ENCODE assay signal across 21 cellular contexts in genomic region chr1:28130901-28131300, GRCh38. TPM values are rescaled to one million over a fixed set of nuclear protein-coding genes. Genes with fewer than 3 reads are reported as not detected.
DNase-seq lines count a peak whose midpoint lies in the region; ATAC-seq, FAIRE-seq and TF ChIP-seq lines count a peak whose summit lies in the region.
"Had no signal": no experiment of that assay in that cellular context is flagged by ENCODE, and none has a peak within 500 bp of the region (broad histone marks: within the 10 kb centered on the region; RNA-seq: fewer than 3 reads in every experiment).

No MANE protein-coding gene starts in this region.

- H4K20me1 ChIP-seq in K562 (replicated peaks; ENCODE audit: control insufficient read depth, insufficient read depth, low read length), result no peaks in the 10 kb centered on the region
- H4K20me1 ChIP-seq in H1 (replicated peaks in 1 of 2; ENCODE audit: control insufficient read depth in 1 of 2, insufficient read depth in 2 of 2, low read length in 2 of 2), result no peaks in the 10 kb centered on the region
- H4K20me1 ChIP-seq: BLaER1 had no signal

- no peak overlapping the region for H3K9ac ChIP-seq in K562 (ENCODE audit: insufficient read depth in 1 of 2, low read depth in 2 of 2, low read length in 2 of 2)
- H3K9ac ChIP-seq in H1 (replicated peaks in 1 of 4; ENCODE audit: extremely low read depth in 1 of 4, low read depth in 3 of 4, low read length in 3 of 4), result no peak overlapping the region
- H3K9ac ChIP-seq: BLaER1, GM23248 had no signal

- H2AK5ac ChIP-seq in H1 (ENCODE audit: low read depth, low read length), result no peak overlapping the region

- no peak overlapping the region for H4K91ac ChIP-seq in H1 (replicated peaks; ENCODE audit: insufficient read length, low read length)

- TF ChIP-seq RAD21 in K562 (CRISPR knock-in tag; conservative IDR thresholded peaks at IDR 0.05 in 1 of 2, IDR thresholded peaks at IDR 0.05 in 1 of 2) (no peak), H1 (IDR thresholded peaks at IDR 0.05 in 1 of 2, conservative IDR thresholded peaks at IDR 0.05 in 1 of 2; ENCODE audit: low read depth in 2 of 2, low read length in 2 of 2) (no peak)

- H3K4me3 ChIP-seq in K562, result no peak overlapping the region
- no peak overlapping the region for H3K4me3 ChIP-seq in H1 (ENCODE audit: extremely low read depth in 1 of 4, insufficient read depth in 2 of 4, low read depth in 3 of 4, low read length in 4 of 4)
- no peak overlapping the region for H3K4me3 ChIP-seq in neutrophil (ENCODE audit: low read depth in 1 of 2, low read length in 1 of 2)
- H3K4me3 ChIP-seq: BLaER1, GM23248, HAP-1 had no signal

- no peaks in the 10 kb centered on the region for H3K23me2 ChIP-seq in H1 (ENCODE audit: low read depth, low read length)

- no peaks in the 10 kb centered on the region for H3K9me1 ChIP-seq in K562 (ENCODE audit: control insufficient read depth, insufficient read depth, low read length)

- H4K8ac ChIP-seq in H1 (ENCODE audit: extremely low read depth, insufficient read depth, low read length), result no peak overlapping the region

- H3K4ac ChIP-seq in H1 (replicated peaks; ENCODE audit: insufficient read length, low read depth, low read length), result no peak overlapping the region

- no peaks in the 10 kb centered on the region for H3K9me3 ChIP-seq in K562 (replicated peaks; ENCODE audit: control insufficient read depth, insufficient read depth, low read depth, low read length)
- H3K9me3 ChIP-seq in H1 (ENCODE audit: insufficient read depth in 2 of 2, low read depth in 1 of 2, low read length in 1 of 2), result no peaks in the 10 kb centered on the region
- no peaks in the 10 kb centered on the region for H3K9me3 ChIP-seq in neutrophil
- H3K9me3 ChIP-seq: Caco-2, HAP-1 had no signal

- H3K27ac ChIP-seq in K562 (ENCODE audit: extremely low read depth, low read depth, low read length), result no peak overlapping the region
- no peak overlapping the region for H3K27ac ChIP-seq in H1 (ENCODE audit: low read depth, low read length)
- H3K27ac ChIP-seq in neutrophil, result peak overlapping the region; percentile 95
- H3K27ac ChIP-seq: BLaER1, C4-2B, GM23248 had no signal

- H4K5ac ChIP-seq in H1 (ENCODE audit: insufficient read length, low read depth, low read length), result no peak overlapping the region

- CTCF ChIA-PET in K562 (lab: Yijun Ruan, JAX; ENCODE audit: low intra/inter-chr PET ratio), result no interaction called here
- CTCF ChIA-PET in H1 (lab: Charles Lee; ENCODE audit: partially characterized antibody), result interaction anchor here (2.1 kb wide), 1 partner anchor 41 kb away, joined by 5 read pairs; no protein-coding TSS in a partner anchor

- intact Hi-C loops in K562 (cut with micrococcal nuclease), result no loop called here

- FAIRE-seq in K562 (lab: Jason Lieb, UNC) (no peak), H1 (lab: Jason Lieb, UNC) (no peak)
- FAIRE-seq: G401.6, GM12892, GM19239, H54 had no signal

- POLR2A ChIA-PET in K562 (lab: Yijun Ruan, JAX) (no interaction called here), H1 (lab: Charles Lee; ENCODE audit: partially characterized antibody) (no interaction called here)

- no peaks in the 10 kb centered on the region; a peak in 1 of 5 replicates for H3K27me3 ChIP-seq in K562 (ENCODE audit: control insufficient read depth in 2 of 2, insufficient read depth in 2 of 2, low read length in 2 of 2)
- H3K27me3 ChIP-seq in H1 (replicated peaks in 1 of 4; ENCODE audit: control insufficient read depth in 3 of 4, extremely low read depth in 1 of 4, insufficient read depth in 3 of 4, low read length in 3 of 4), result no peaks in the 10 kb centered on the region
- H3K27me3 ChIP-seq in neutrophil, result no peaks in the 10 kb centered on the region
- H3K27me3 ChIP-seq: BLaER1 had no signal

- no peak for TF ChIP-seq EP300 in K562 (IDR thresholded peaks at IDR 0.05; ENCODE audit: low read length)
- TF ChIP-seq EP300 in H1 (IDR thresholded peaks at IDR 0.05; ENCODE audit: borderline replicate concordance in 1 of 2, low read depth in 2 of 2, low read length in 2 of 2), result no peak

- H2AFZ ChIP-seq in K562 (ENCODE audit: low read depth, low read length) (no peak overlapping the region), H1 (ENCODE audit: low read length) (0 out of 2 replicates have a peak overlapping the region, but pooled peaks have one; percentile 68)
- H2AFZ ChIP-seq: GM23248 had no signal

- H2BK120ac ChIP-seq in H1 (replicated peaks; ENCODE audit: low read depth, low read length), result no peak overlapping the region

- H3K14ac ChIP-seq in H1 (ENCODE audit: insufficient read length), result no peak overlapping the region

- TF ChIP-seq POLR2A in K562 (conservative IDR thresholded peaks at IDR 0.05) (no peak), H1 (IDR thresholded peaks at IDR 0.05; ENCODE audit: control extremely low read depth in 1 of 2, low read depth in 2 of 2, low read length in 2 of 2) (no peak)

- no TSS peak for BruUV-seq in K562 (replicated peaks; lab: Mats Ljungman, UMichigan)

- H3K4me2 ChIP-seq in K562 (ENCODE audit: insufficient read depth, low read length) (no peak overlapping the region), H1 (ENCODE audit: insufficient read depth in 1 of 2, low read depth in 2 of 2, low read length in 2 of 2) (no peak overlapping the region)

- H2BK15ac ChIP-seq in H1 (ENCODE audit: low read length), result no peak overlapping the region

- in situ Hi-C loops in K562 (cut with MboI), result no loop called here

- H3K79me2 ChIP-seq in K562 (ENCODE audit: control insufficient read depth, insufficient read depth, low read length) (no peaks in the 10 kb centered on the region), H1 (ENCODE audit: control insufficient read depth in 1 of 2, insufficient read depth in 2 of 2, low read length in 2 of 2) (no peaks in the 10 kb centered on the region)

- H3K23ac ChIP-seq in H1 (ENCODE audit: insufficient read length), result no peak overlapping the region

- H3K36me3 ChIP-seq in K562 (ENCODE audit: control insufficient read depth, insufficient read depth, low read length), result no peaks in the 10 kb centered on the region
- no peaks in the 10 kb centered on the region for H3K36me3 ChIP-seq in H1 (ENCODE audit: control insufficient read depth in 2 of 4, insufficient read depth in 4 of 4, low read length in 3 of 4)
- H3K36me3 ChIP-seq in neutrophil, result no peaks in the 10 kb centered on the region
- H3K36me3 ChIP-seq: BLaER1, HAP-1 had no signal

- TF ChIP-seq CTCF in K562 (IDR thresholded peaks at IDR 0.05 in 2 of 3, conservative IDR thresholded peaks at IDR 0.05 in 1 of 3; ENCODE audit: insufficient read depth in 2 of 3, low read depth in 1 of 3, low read length in 3 of 3), result no peak
- TF ChIP-seq CTCF in H1 (IDR thresholded peaks at IDR 0.05; ENCODE audit: control extremely low read depth in 1 of 3, insufficient read depth in 1 of 3, low read depth in 1 of 3, low read length in 3 of 3), result no peak
- no peak for TF ChIP-seq CTCF in neutrophil (IDR thresholded peaks at IDR 0.05)

- no peak for DNase-seq in K562 (ENCODE audit: extremely low read depth in 1 of 4, low spot score in 3 of 4)
- no peak for DNase-seq in H1 (ENCODE audit: low read depth in 1 of 2, low spot score in 2 of 2)
- DNase-seq in stimulated activated CD8-positive, alpha-beta memory T cell treated with anti-CD3 and anti-CD28 coated beads, Interleukin-4, amount 100 ng/mL, for 48 hours, result no peak
- DNase-seq: Caco-2; CD4-positive, CD25-positive, alpha-beta regulatory T cell; CD8-positive, alpha-beta T cell; DMS153; DND-41; GM23248; HFFc6 had no signal

- no peak overlapping the region for H2BK20ac ChIP-seq in H1 (ENCODE audit: low read length)

- H3K79me1 ChIP-seq in H1 (ENCODE audit: low read depth, low read length), result no peaks in the 10 kb centered on the region

- WGBS in K562 (ENCODE audit: insufficient coverage, low coverage, missing lambda C conversion rate), result 31% methylated on average over 6 of the region's 6 CpGs
- WGBS in H1 (ENCODE audit: extremely low coverage in 1 of 2, insufficient coverage in 1 of 2, insufficient read length in 1 of 2, insufficient replicate concordance in 2 of 2, low coverage in 1 of 2, low lambda C conversion rate in 2 of 2, missing lambda C conversion rate in 1 of 2), 2 experiments, result 85% methylated on average over 6 of the region's 6 CpGs; no CpG with 5 or more reads in 1 of the 2 experiments

- ATAC-seq in K562 (no peak), HG02970 (IDR thresholded peaks at IDR 0.05; ENCODE audit: low FRiP score, unreplicated experiment) (no peak), GM18517 (IDR thresholded peaks at IDR 0.05; ENCODE audit: unreplicated experiment) (no peak)
- ATAC-seq: CD8-positive, alpha-beta T cell had no signal

- H3K18ac ChIP-seq in H1 (ENCODE audit: extremely low read depth, low read length), result no peak overlapping the region

- peaks cover 9 to 24% of the 10 kb centered on the region in 2 experiments; a peak in 4 of 5 replicates for H3K4me1 ChIP-seq in K562 (replicated peaks in 1 of 2; ENCODE audit: control insufficient read depth in 2 of 2, insufficient read depth in 2 of 2, low read length in 2 of 2)
- no peaks in the 10 kb centered on the region for H3K4me1 ChIP-seq in H1 (replicated peaks in 1 of 4; ENCODE audit: control insufficient read depth in 3 of 4, insufficient read depth in 4 of 4, low read length in 3 of 4)
- H3K4me1 ChIP-seq in neutrophil (ENCODE audit: control insufficient read depth in 1 of 2, insufficient read depth in 1 of 2, low read depth in 1 of 2, low read length in 1 of 2), result peaks cover 82 to 84% of the 10 kb centered on the region in 2 experiments
- H3K4me1 ChIP-seq: Caco-2, HAP-1 had no signal

- no peak overlapping the region for H2BK12ac ChIP-seq in H1 (ENCODE audit: low read depth, low read length)

- H2BK5ac ChIP-seq in H1 (ENCODE audit: low read depth, low read length), result no peak overlapping the region

- no peak overlapping the region for H3K56ac ChIP-seq in H1 (replicated peaks; ENCODE audit: insufficient read length, low read depth, low read length)

RNA-seq across cellular contexts. Expression of gene EYA3, which starts 42.5 kb away (rescaled TPM):
- 65.3 and 113 TPM in 2 replicates for total RNA-seq in K562 (2011; cell fraction: chromatin; rRNA removed; ENCODE audit: low replicate concordance)
- 27.8 and 35.9 TPM in 2 replicates for total RNA-seq in K562 (2011; cell fraction: nucleolus; rRNA removed)
- total RNA-seq in K562 (2011; cell fraction: nucleoplasm; rRNA removed), result 43.1 and 57.6 TPM in 2 replicates
- total RNA-seq in K562 (2014; rRNA removed), result 19.4 and 21.7 TPM in 2 replicates
- 51.3 and 55.7 TPM in 2 replicates for total RNA-seq in K562 (2014; rRNA removed; fragmentation: Illumina TruSeq; extraction: Trizol)
- total RNA-seq in K562 (2015; rRNA removed; fragmentation: Illumina TruSeq; extraction: Trizol), result 45.4 and 48.1 TPM in 2 replicates
- total RNA-seq in K562 (2021), result 45.6 and 51.3 TPM in 2 replicates
- polyA plus RNA-seq in K562 (2011; rRNA removed), result 64.0 and 74.6 TPM in 2 replicates
- polyA plus RNA-seq in K562 (2011; cell fraction: cytosol; rRNA removed), result 38.9 and 49.0 TPM in 2 replicates
- polyA plus RNA-seq in K562 (2011; cell fraction: nucleus; rRNA removed), result 44.1 and 52.2 TPM in 2 replicates
- polyA plus RNA-seq in K562 (2012), result 19.5 and 28.8 TPM in 2 replicates
- 35.2 and 41.9 TPM in 2 replicates for polyA plus RNA-seq in K562 (2014; fragmentation: Illumina TruSeq; extraction: Trizol)
- polyA plus RNA-seq in K562 (2014; fragmentation: Nextera tagmentation; extraction: Ambion mirVana), result 10 to 100 TPM; 29.4 to 43.6 TPM
- 27.7 and 30.0 TPM in 2 replicates for polyA plus RNA-seq in K562 (2014; rRNA removed)
- polyA minus RNA-seq in K562 (2011; rRNA and poly(A)+ RNA removed), result 119 and 132 TPM in 2 replicates
- 36.9 and 40.8 TPM in 2 replicates for polyA minus RNA-seq in K562 (2011; cell fraction: cytosol; rRNA and poly(A)+ RNA removed)
- polyA minus RNA-seq in K562 (2011; cell fraction: nucleus; rRNA and poly(A)+ RNA removed), result 20.6 and 42.0 TPM in 2 replicates
- total RNA-seq in H1 (2021; fragmentation: NEBNext Ultra II Directional; extraction: Animal tissue kit (Norgen Biotek cat#: 25700)), result 33.9 and 34.2 TPM in 2 replicates
- polyA plus RNA-seq in H1 (2011; rRNA removed), result 7.9 and 15.0 TPM in 2 replicates
- 12.3 TPM for polyA plus RNA-seq in H1 (2011; cell fraction: cytosol; rRNA removed)
- polyA plus RNA-seq in H1 (2011; cell fraction: nucleus; rRNA removed), result 15.5 TPM
- 10.7 to 15.4 TPM (median 13.7 TPM) in 4 replicates for polyA plus RNA-seq in H1 (2012, experiment 1 of 2)
- 1.1 TPM for polyA plus RNA-seq in H1 (2012, experiment 2 of 2)
- polyA plus RNA-seq in H1 (2013, experiment 1 of 2), result 14.1 TPM
- 13.6 TPM for polyA plus RNA-seq in H1 (2013, experiment 2 of 2)
- 47.5 and 69.4 TPM in 2 replicates for polyA minus RNA-seq in H1 (2011; rRNA and poly(A)+ RNA removed)
- 17.5 TPM for polyA minus RNA-seq in H1 (2011; cell fraction: cytosol; rRNA and poly(A)+ RNA removed)
- 24.7 TPM for polyA minus RNA-seq in H1 (2011; cell fraction: nucleus; rRNA and poly(A)+ RNA removed)

RNA-seq across cellular contexts. Expression of gene PTAFR, which starts 45.6 kb away (rescaled TPM):
- total RNA-seq in K562 (2011; cell fraction: chromatin; rRNA removed; ENCODE audit: low replicate concordance), result 0.56 and 1.2 TPM in 2 replicates
- 0.50 and 0.53 TPM in 2 replicates for total RNA-seq in K562 (2011; cell fraction: nucleolus; rRNA removed)
- total RNA-seq in K562 (2011; cell fraction: nucleoplasm; rRNA removed), result 0.46 and 0.66 TPM in 2 replicates
- total RNA-seq in K562 (2014; rRNA removed) (0.20 TPM in 1 of 2 replicates, not detected in the other), K562 (2014; rRNA removed; fragmentation: Illumina TruSeq; extraction: Trizol) (0.22 and 0.25 TPM in 2 replicates), K562 (2015; rRNA removed; fragmentation: Illumina TruSeq; extraction: Trizol) (0.30 and 0.36 TPM in 2 replicates), K562 (2021) (0.36 and 0.55 TPM in 2 replicates)
- polyA plus RNA-seq in K562 (2011; rRNA removed) (0.43 and 0.45 TPM in 2 replicates), K562 (2014; fragmentation: Illumina TruSeq; extraction: Trizol) (0.26 and 0.33 TPM in 2 replicates), K562 (2014; fragmentation: Nextera tagmentation; extraction: Ambion mirVana) (under 1 TPM; 0.15 to 0.48 TPM), K562 (2014; rRNA removed) (0.32 and 0.52 TPM in 2 replicates), H1 (2011; rRNA removed) (3.4 and 4.9 TPM in 2 replicates)
- polyA plus RNA-seq in K562 (2011; cell fraction: cytosol; rRNA removed), result 0.83 and 1.4 TPM in 2 replicates
- 0.18 and 0.40 TPM in 2 replicates for polyA plus RNA-seq in K562 (2011; cell fraction: nucleus; rRNA removed)
- 0.31 and 0.51 TPM in 2 replicates for polyA plus RNA-seq in K562 (2012)
- polyA minus RNA-seq in K562 (2011; rRNA and poly(A)+ RNA removed), result 0.48 and 0.67 TPM in 2 replicates
- not detected in 2 replicates for polyA minus RNA-seq in K562 (2011; cell fraction: cytosol; rRNA and poly(A)+ RNA removed)
- 0.13 and 0.22 TPM in 2 replicates for polyA minus RNA-seq in K562 (2011; cell fraction: nucleus; rRNA and poly(A)+ RNA removed)
- total RNA-seq in H1 (2021; fragmentation: NEBNext Ultra II Directional; extraction: Animal tissue kit (Norgen Biotek cat#: 25700)), result 1.2 TPM in 2 replicates
- polyA plus RNA-seq in H1 (2011; cell fraction: cytosol; rRNA removed), result 2.7 TPM
- 1.2 TPM for polyA plus RNA-seq in H1 (2011; cell fraction: nucleus; rRNA removed)
- polyA plus RNA-seq in H1 (2012, experiment 1 of 2), result 1.4 to 1.6 TPM (median 1.5 TPM) in 4 replicates
- polyA plus RNA-seq in H1 (2012, experiment 2 of 2), result 1.3 TPM
- 1.8 TPM for polyA plus RNA-seq in H1 (2013, experiment 1 of 2)
- polyA plus RNA-seq in H1 (2013, experiment 2 of 2), result 2.0 TPM
- 5.5 and 6.6 TPM in 2 replicates for polyA minus RNA-seq in H1 (2011; rRNA and poly(A)+ RNA removed)
- polyA minus RNA-seq in H1 (2011; cell fraction: cytosol; rRNA and poly(A)+ RNA removed), result 0.73 TPM
- 1.4 TPM for polyA minus RNA-seq in H1 (2011; cell fraction: nucleus; rRNA and poly(A)+ RNA removed)
- total RNA-seq: A172, GM23248 had no signal
- polyA plus RNA-seq: GM23248 had no signal
